Comparison of ENCODE assay signal across 19 cellular contexts in the genomic region with DNA sequence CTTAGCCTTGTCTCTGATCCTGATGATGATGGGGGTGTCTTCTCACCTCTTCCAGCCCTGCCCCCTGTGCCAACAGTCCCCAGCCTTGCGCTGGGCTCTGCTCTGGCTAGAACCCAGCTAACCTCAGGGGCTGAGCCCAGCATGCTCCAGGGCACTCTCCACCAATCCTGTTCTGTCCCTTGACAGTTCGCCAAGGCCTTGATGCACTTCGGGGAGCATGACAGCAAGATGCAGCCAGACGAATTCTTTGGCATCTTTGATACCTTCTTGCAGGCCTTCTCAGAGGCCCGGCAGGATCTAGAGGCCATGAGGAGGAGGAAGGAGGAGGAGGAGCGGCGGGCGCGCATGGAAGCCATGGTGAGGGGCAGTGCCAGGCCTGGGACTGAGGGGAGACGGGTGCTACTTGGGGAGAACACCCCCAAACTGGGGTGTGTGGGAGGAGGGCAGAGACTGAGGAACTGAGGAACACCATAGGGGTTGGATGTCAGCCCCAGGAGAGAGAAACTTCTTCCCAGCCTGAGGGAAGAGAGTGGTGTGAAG.
"Had no signal": no experiment of that assay in that cellular context is flagged by ENCODE, and none has a peak within 500 bp of the region (broad histone marks: within the 10 kb centered on the region; RNA-seq: fewer than 3 reads in every experiment).

No MANE protein-coding gene starts in this region.

- H3K4me1 Mint-ChIP-seq: activated CD4-positive, alpha-beta T cell treated with anti-CD3 and anti-CD28 coated beads for 36 hours; activated CD8-positive, alpha-beta memory T cell treated with anti-CD3 and anti-CD28 coated beads, Interleukin-2, amount 10 ng/mL, durations not matched to agents 7 days and 5 days; stimulated activated naive CD8-positive, alpha-beta T cell treated with anti-CD3 and anti-CD28 coated beads, Interleukin-15, amount 100 ng/mL, for 72 hours had no signal

- H3K9ac ChIP-seq: parathyroid adenoma had no signal

- H3K4me3 Mint-ChIP-seq: activated CD4-positive, alpha-beta memory T cell treated with anti-CD3 and anti-CD28 coated beads for 36 hours; activated CD4-positive, alpha-beta T cell treated with anti-CD3 and anti-CD28 coated beads for 36 hours; activated CD8-positive, alpha-beta memory T cell treated with anti-CD3 and anti-CD28 coated beads, Interleukin-2, amount 10 ng/mL, durations not matched to agents 7 days and 5 days; activated naive CD4-positive, alpha-beta T cell treated with anti-CD3 and anti-CD28 coated beads for 36 hours; dendritic cell treated with granulocyte-macrophage colony-stimulating factor and Interleukin-4, amounts not matched to agents 40 ng/mL and 50 ng/mL, for 4 days; stimulated activated naive CD8-positive, alpha-beta T cell treated with anti-CD3 and anti-CD28 coated beads, Interleukin-15, amount 100 ng/mL, for 72 hours; WTC11 had no signal

- DNase-seq: activated CD4-positive, alpha-beta memory T cell treated with anti-CD3 and anti-CD28 coated beads for 36 hours; activated CD4-positive, alpha-beta T cell treated with anti-CD3 and anti-CD28 coated beads for 36 hours; activated CD8-positive, alpha-beta memory T cell treated with anti-CD3 and anti-CD28 coated beads, Interleukin-2, amount 10 ng/mL, durations not matched to agents 7 days and 5 days; activated naive CD4-positive, alpha-beta T cell treated with anti-CD3 and anti-CD28 coated beads for 36 hours; aorta; effector memory CD4-positive, alpha-beta T cell; esophagus squamous epithelium; left cardiac atrium; retina; stimulated activated CD4-positive, alpha-beta T cell treated with anti-CD3 and anti-CD28 coated beads, Interleukin-15, amount 100 ng/mL, for 24 hours; stimulated activated CD4-positive, alpha-beta T cell treated with anti-CD3 and anti-CD28 coated beads, Interleukin-2, amount 100 ng/mL, for 48 hours; stimulated activated naive CD8-positive, alpha-beta T cell treated with anti-CD3 and anti-CD28 coated beads, Interleukin-15, amount 100 ng/mL, for 72 hours; testis had no signal

- H3K9me3 ChIP-seq: esophagus squamous epithelium, testis, upper lobe of left lung had no signal

- ATAC-seq: activated CD4-positive, alpha-beta T cell treated with anti-CD3 and anti-CD28 coated beads for 36 hours; activated CD8-positive, alpha-beta memory T cell treated with anti-CD3 and anti-CD28 coated beads, Interleukin-2, amount 10 ng/mL, durations not matched to agents 7 days and 5 days; left cardiac atrium; stimulated activated naive CD8-positive, alpha-beta T cell treated with anti-CD3 and anti-CD28 coated beads, Interleukin-15, amount 100 ng/mL, for 72 hours; WTC11 had no signal

- H3K4me3 ChIP-seq: esophagus squamous epithelium, SK-N-MC, skin epidermis, testis, upper lobe of left lung had no signal

- H3K27me3 Mint-ChIP-seq: activated CD8-positive, alpha-beta memory T cell treated with anti-CD3 and anti-CD28 coated beads, Interleukin-2, amount 10 ng/mL, durations not matched to agents 7 days and 5 days; dendritic cell treated with granulocyte-macrophage colony-stimulating factor and Interleukin-4, amounts not matched to agents 40 ng/mL and 50 ng/mL, for 4 days had no signal

- H2AFZ ChIP-seq: parathyroid adenoma had no signal

- H3K4me1 ChIP-seq: esophagus squamous epithelium, parathyroid adenoma, testis, upper lobe of left lung had no signal

- H3K9me3 Mint-ChIP-seq: activated CD4-positive, alpha-beta memory T cell treated with anti-CD3 and anti-CD28 coated beads for 36 hours; activated naive CD4-positive, alpha-beta T cell treated with anti-CD3 and anti-CD28 coated beads for 36 hours; dendritic cell treated with granulocyte-macrophage colony-stimulating factor and Interleukin-4, amounts not matched to agents 40 ng/mL and 50 ng/mL, for 4 days; stimulated activated naive CD8-positive, alpha-beta T cell treated with anti-CD3 and anti-CD28 coated beads, Interleukin-15, amount 100 ng/mL, for 72 hours; WTC11 had no signal

- H3K27ac Mint-ChIP-seq: activated CD4-positive, alpha-beta memory T cell treated with anti-CD3 and anti-CD28 coated beads for 36 hours; activated CD4-positive, alpha-beta T cell treated with anti-CD3 and anti-CD28 coated beads for 36 hours; activated CD8-positive, alpha-beta memory T cell treated with anti-CD3 and anti-CD28 coated beads, Interleukin-2, amount 10 ng/mL, durations not matched to agents 7 days and 5 days; activated naive CD4-positive, alpha-beta T cell treated with anti-CD3 and anti-CD28 coated beads for 36 hours; dendritic cell treated with granulocyte-macrophage colony-stimulating factor and Interleukin-4, amounts not matched to agents 40 ng/mL and 50 ng/mL, for 4 days; WTC11 had no signal

- H3K27ac ChIP-seq: parathyroid adenoma, SK-N-MC, testis, upper lobe of left lung had no signal

- H3K36me3 Mint-ChIP-seq: activated CD4-positive, alpha-beta memory T cell treated with anti-CD3 and anti-CD28 coated beads for 36 hours; activated CD8-positive, alpha-beta memory T cell treated with anti-CD3 and anti-CD28 coated beads, Interleukin-2, amount 10 ng/mL, durations not matched to agents 7 days and 5 days had no signal

- H3K79me2 ChIP-seq: parathyroid adenoma had no signal

- H3K27me3 ChIP-seq: esophagus squamous epithelium, testis, upper lobe of left lung had no signal
